ENCODE assay signal across 1 cellular context in genomic region chr9:69121155-69122085, GRCh38.
TF ChIP-seq lines count a peak whose summit lies in the region.

No MANE protein-coding gene starts in this region.

TF ChIP-seq in HepG2, 621 proteins besides CTCF, POLR2A, EP300 and RAD21 (continued from another document and continues in another):
- TF ChIP-seq, protein P1, sequence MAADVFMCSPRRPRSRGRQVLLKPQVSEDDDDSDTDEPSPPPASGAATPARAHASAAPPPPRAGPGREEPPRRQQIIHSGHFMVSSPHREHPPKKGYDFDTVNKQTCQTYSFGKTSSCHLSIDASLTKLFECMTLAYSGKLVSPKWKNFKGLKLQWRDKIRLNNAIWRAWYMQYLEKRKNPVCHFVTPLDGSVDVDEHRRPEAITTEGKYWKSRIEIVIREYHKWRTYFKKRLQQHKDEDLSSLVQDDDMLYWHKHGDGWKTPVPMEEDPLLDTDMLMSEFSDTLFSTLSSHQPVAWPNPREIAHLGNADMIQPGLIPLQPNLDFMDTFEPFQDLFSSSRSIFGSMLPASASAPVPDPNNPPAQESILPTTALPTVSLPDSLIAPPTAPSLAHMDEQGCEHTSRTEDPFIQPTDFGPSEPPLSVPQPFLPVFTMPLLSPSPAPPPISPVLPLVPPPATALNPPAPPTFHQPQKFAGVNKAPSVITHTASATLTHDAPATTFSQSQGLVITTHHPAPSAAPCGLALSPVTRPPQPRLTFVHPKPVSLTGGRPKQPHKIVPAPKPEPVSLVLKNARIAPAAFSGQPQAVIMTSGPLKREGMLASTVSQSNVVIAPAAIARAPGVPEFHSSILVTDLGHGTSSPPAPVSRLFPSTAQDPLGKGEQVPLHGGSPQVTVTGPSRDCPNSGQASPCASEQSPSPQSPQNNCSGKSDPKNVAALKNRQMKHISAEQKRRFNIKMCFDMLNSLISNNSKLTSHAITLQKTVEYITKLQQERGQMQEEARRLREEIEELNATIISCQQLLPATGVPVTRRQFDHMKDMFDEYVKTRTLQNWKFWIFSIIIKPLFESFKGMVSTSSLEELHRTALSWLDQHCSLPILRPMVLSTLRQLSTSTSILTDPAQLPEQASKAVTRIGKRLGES (CRISPR knock-in tag; IDR thresholded peaks at IDR 0.05; ENCODE audit: borderline replicate concordance) = no peak
- TF ChIP-seq ELF3 (CRISPR knock-in tag; IDR thresholded peaks at IDR 0.05) (no peak), NR2F1 (CRISPR knock-in tag; IDR thresholded peaks at IDR 0.05) (no peak), HOXD1 (CRISPR knock-in tag; IDR thresholded peaks at IDR 0.05) (0 out of 2 replicates have a peak, but pooled peaks have one; percentile 25), ZNF350 (CRISPR knock-in tag; IDR thresholded peaks at IDR 0.05; ENCODE audit: borderline replicate concordance, low read depth) (no peak), ERF (CRISPR knock-in tag; IDR thresholded peaks at IDR 0.05) (0 out of 2 replicates have a peak, but pooled peaks have one; percentile 52), ZSCAN22 (CRISPR knock-in tag; IDR thresholded peaks at IDR 0.05) (no peak), UBTF (CRISPR knock-in tag; IDR thresholded peaks at IDR 0.05) (peak; percentile 38; the same call in 1 of the 2 replicates), ZNF256 (CRISPR knock-in tag; conservative IDR thresholded peaks at IDR 0.05) (no peak), ZNF441 (CRISPR knock-in tag; IDR thresholded peaks at IDR 0.05; ENCODE audit: borderline replicate concordance) (no peak), DDIT3 (CRISPR knock-in tag; IDR thresholded peaks at IDR 0.05) (no peak), ZBTB10 (CRISPR knock-in tag; IDR thresholded peaks at IDR 0.05; ENCODE audit: borderline replicate concordance) (peak; percentile 57; the same call in 1 of the 2 replicates), NBN (conservative IDR thresholded peaks at IDR 0.05) (no peak), ZNF20 (CRISPR knock-in tag; IDR thresholded peaks at IDR 0.05) (0 out of 2 replicates have a peak, but pooled peaks have one; percentile 12), ZNF781 (CRISPR knock-in tag; IDR thresholded peaks at IDR 0.05; ENCODE audit: borderline replicate concordance, not compliant biosample characterization) (no peak), ZNF274 (CRISPR knock-in tag; IDR thresholded peaks at IDR 0.05) (no peak), NFYC (CRISPR knock-in tag; IDR thresholded peaks at IDR 0.05) (no peak), MXD1 (CRISPR knock-in tag; IDR thresholded peaks at IDR 0.05) (0 out of 2 replicates have a peak, but pooled peaks have one; percentile 31), ZNF484 (CRISPR knock-in tag; IDR thresholded peaks at IDR 0.05; ENCODE audit: borderline replicate concordance, low read depth) (no peak), HOXA3 (CRISPR knock-in tag; IDR thresholded peaks at IDR 0.05) (0 out of 2 replicates have a peak, but pooled peaks have one; percentile 18), ZNF563 (CRISPR knock-in tag; IDR thresholded peaks at IDR 0.05) (peak; percentile 15; the same call in 1 of the 2 replicates), ZNF17 (CRISPR knock-in tag; IDR thresholded peaks at IDR 0.05) (no peak), PCBP1 (IDR thresholded peaks at IDR 0.05; ENCODE audit: borderline replicate concordance, low read depth, low read length) (no peak), KLF15 (CRISPR knock-in tag; IDR thresholded peaks at IDR 0.05; ENCODE audit: borderline replicate concordance) (peak; percentile 46; the same call in 1 of the 2 replicates), ZNF382 (CRISPR knock-in tag; IDR thresholded peaks at IDR 0.05; ENCODE audit: borderline replicate concordance) (no peak), ZNF746 (CRISPR knock-in tag; IDR thresholded peaks at IDR 0.05) (0 out of 2 replicates have a peak, but pooled peaks have one; percentile 0), ZMAT5 (CRISPR knock-in tag; IDR thresholded peaks at IDR 0.05; ENCODE audit: borderline replicate concordance, low read depth) (no peak), NAIF1 (CRISPR knock-in tag; IDR thresholded peaks at IDR 0.05; ENCODE audit: borderline replicate concordance) (0 out of 2 replicates have a peak, but pooled peaks have one; percentile 46), ZNF317 (CRISPR knock-in tag; IDR thresholded peaks at IDR 0.05) (no peak), TOE1 (CRISPR knock-in tag; IDR thresholded peaks at IDR 0.05) (no peak), PTBP1 (IDR thresholded peaks at IDR 0.05; ENCODE audit: low read depth, low read length, poor library complexity, severe bottlenecking) (no peak), POLR2AphosphoS5 (IDR thresholded peaks at IDR 0.05; ENCODE audit: low read depth, low read length) (peak; percentile 12; the same call in 1 of the 2 replicates), ZSCAN9 (CRISPR knock-in tag; IDR thresholded peaks at IDR 0.05; ENCODE audit: borderline replicate concordance) (no peak), ZNF180 (CRISPR knock-in tag; IDR thresholded peaks at IDR 0.05; ENCODE audit: borderline replicate concordance, low read depth) (no peak), WIZ (CRISPR knock-in tag; IDR thresholded peaks at IDR 0.05) (0 out of 2 replicates have a peak, but pooled peaks have one; percentile 19), SIN3A (IDR thresholded peaks at IDR 0.05; ENCODE audit: borderline replicate concordance, low read depth, low read length) (0 out of 2 replicates have a peak, but pooled peaks have one; percentile 31), ELF4 (CRISPR knock-in tag; IDR thresholded peaks at IDR 0.05; ENCODE audit: borderline replicate concordance) (no peak), ZNF616 (CRISPR knock-in tag; IDR thresholded peaks at IDR 0.05; ENCODE audit: low read depth) (no peak), ZNF431 (CRISPR knock-in tag; IDR thresholded peaks at IDR 0.05; ENCODE audit: borderline replicate concordance, low read depth) (no peak), MYC (CRISPR knock-in tag; IDR thresholded peaks at IDR 0.05; ENCODE audit: borderline replicate concordance) (0 out of 2 replicates have a peak, but pooled peaks have one; percentile 24), GPN1 (CRISPR knock-in tag; IDR thresholded peaks at IDR 0.05; ENCODE audit: borderline replicate concordance) (no peak), ZBTB34 (CRISPR knock-in tag; IDR thresholded peaks at IDR 0.05) (no peak; the same call in 1 of the 2 replicates), SNAI1 (CRISPR knock-in tag; IDR thresholded peaks at IDR 0.05; ENCODE audit: borderline replicate concordance) (peak; percentile 72; the same call in 1 of the 2 replicates), MLLT10 (CRISPR knock-in tag; IDR thresholded peaks at IDR 0.05) (no peak), SRY (CRISPR knock-in tag; IDR thresholded peaks at IDR 0.05) (peak; percentile 32; the same call in 1 of the 2 replicates), RARG (CRISPR knock-in tag; IDR thresholded peaks at IDR 0.05; ENCODE audit: low read depth) (no peak), LBX2 (CRISPR knock-in tag; IDR thresholded peaks at IDR 0.05; ENCODE audit: borderline replicate concordance) (no peak), MED13 (CRISPR knock-in tag; IDR thresholded peaks at IDR 0.05) (peak; percentile 8; the same call in 1 of the 2 replicates), MTF2 (CRISPR knock-in tag; IDR thresholded peaks at IDR 0.05; ENCODE audit: borderline replicate concordance) (no peak), SALL1 (CRISPR knock-in tag; IDR thresholded peaks at IDR 0.05) (peak; percentile 68; the same call in 1 of the 2 replicates)
- TF ChIP-seq, protein P2, sequence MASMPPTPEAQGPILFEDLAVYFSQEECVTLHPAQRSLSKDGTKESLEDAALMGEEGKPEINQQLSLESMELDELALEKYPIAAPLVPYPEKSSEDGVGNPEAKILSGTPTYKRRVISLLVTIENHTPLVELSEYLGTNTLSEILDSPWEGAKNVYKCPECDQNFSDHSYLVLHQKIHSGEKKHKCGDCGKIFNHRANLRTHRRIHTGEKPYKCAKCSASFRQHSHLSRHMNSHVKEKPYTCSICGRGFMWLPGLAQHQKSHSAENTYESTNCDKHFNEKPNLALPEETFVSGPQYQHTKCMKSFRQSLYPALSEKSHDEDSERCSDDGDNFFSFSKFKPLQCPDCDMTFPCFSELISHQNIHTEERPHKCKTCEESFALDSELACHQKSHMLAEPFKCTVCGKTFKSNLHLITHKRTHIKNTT (CRISPR knock-in tag; IDR thresholded peaks at IDR 0.05) = no peak
- TF ChIP-seq, protein P3, sequence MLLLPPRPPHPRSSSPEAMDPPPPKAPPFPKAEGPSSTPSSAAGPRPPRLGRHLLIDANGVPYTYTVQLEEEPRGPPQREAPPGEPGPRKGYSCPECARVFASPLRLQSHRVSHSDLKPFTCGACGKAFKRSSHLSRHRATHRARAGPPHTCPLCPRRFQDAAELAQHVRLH (CRISPR knock-in tag; IDR thresholded peaks at IDR 0.05; ENCODE audit: borderline replicate concordance, low read depth) = no peak
- TF ChIP-seq, protein P4, sequence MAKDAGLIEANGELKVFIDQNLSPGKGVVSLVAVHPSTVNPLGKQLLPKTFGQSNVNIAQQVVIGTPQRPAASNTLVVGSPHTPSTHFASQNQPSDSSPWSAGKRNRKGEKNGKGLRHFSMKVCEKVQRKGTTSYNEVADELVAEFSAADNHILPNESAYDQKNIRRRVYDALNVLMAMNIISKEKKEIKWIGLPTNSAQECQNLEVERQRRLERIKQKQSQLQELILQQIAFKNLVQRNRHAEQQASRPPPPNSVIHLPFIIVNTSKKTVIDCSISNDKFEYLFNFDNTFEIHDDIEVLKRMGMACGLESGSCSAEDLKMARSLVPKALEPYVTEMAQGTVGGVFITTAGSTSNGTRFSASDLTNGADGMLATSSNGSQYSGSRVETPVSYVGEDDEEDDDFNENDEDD (CRISPR knock-in tag; IDR thresholded peaks at IDR 0.05; ENCODE audit: borderline replicate concordance) = peak; percentile 50; the same call in 1 of the 2 replicates
- TF ChIP-seq, protein P5, sequence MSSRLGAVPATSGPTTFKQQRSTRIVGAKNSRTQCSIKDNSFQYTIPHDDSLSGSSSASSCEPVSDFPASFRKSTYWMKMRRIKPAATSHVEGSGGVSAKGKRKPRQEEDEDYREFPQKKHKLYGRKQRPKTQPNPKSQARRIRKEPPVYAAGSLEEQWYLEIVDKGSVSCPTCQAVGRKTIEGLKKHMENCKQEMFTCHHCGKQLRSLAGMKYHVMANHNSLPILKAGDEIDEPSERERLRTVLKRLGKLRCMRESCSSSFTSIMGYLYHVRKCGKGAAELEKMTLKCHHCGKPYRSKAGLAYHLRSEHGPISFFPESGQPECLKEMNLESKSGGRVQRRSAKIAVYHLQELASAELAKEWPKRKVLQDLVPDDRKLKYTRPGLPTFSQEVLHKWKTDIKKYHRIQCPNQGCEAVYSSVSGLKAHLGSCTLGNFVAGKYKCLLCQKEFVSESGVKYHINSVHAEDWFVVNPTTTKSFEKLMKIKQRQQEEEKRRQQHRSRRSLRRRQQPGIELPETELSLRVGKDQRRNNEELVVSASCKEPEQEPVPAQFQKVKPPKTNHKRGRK (CRISPR knock-in tag; IDR thresholded peaks at IDR 0.05) = no peak
